Comparison of ENCODE assay signal across 8 cellular contexts in genomic region chr4:108978066-108978465, GRCh38.
"Had no signal": no experiment of that assay in that cellular context is flagged by ENCODE, and none has a peak within 500 bp of the region (broad histone marks: within the 10 kb centered on the region; RNA-seq: fewer than 3 reads in every experiment).

No MANE protein-coding gene starts in this region.

- H3K4me3 ChIP-seq: GM23338 had no signal

- DNase-seq: H9, HCEC 1CT, IMR-90, KBM-7 had no signal

- FAIRE-seq: H1, H54, HTR-8/SVneo had no signal

- H3K4me2 ChIP-seq: GM23338 had no signal

- ATAC-seq: GM23338 had no signal

- H2AFZ ChIP-seq: GM23338 had no signal
